ENCODE assay signal across 8 cellular contexts in genomic region chr2:42663106-42663755, GRCh38.
DNase-seq lines count a peak whose midpoint lies in the region; ATAC-seq and TF ChIP-seq lines count a peak whose summit lies in the region.

No MANE protein-coding gene starts in this region.

- no peak overlapping the region for H3K4me2 ChIP-seq in Karpas-422 (ENCODE audit: low read depth, low read length, poor library complexity, severe bottlenecking)

- peaks cover 4% of the 10 kb centered on the region for H3K36me3 Mint-ChIP-seq in activated T-helper 2 cell treated with anti-CD3 and anti-CD28 coated beads, Interferon-gamma antibody, Interleukin-2, Interleukin-4, amounts not matched to agents 10 μg/mL and 5 μg/mL and 100 μg/mL, durations not matched to agents 14 hours and 24 hours and 36 hours (ENCODE audit: low read depth)
- H3K36me3 Mint-ChIP-seq in osteocyte (ENCODE audit: unreplicated experiment) = peaks cover 12% of the 10 kb centered on the region

- H2AFZ ChIP-seq in Karpas-422 (ENCODE audit: low read length) = no peak overlapping the region

- no peaks in the 10 kb centered on the region for H3K27me3 Mint-ChIP-seq in activated T-helper 2 cell treated with anti-CD3 and anti-CD28 coated beads, Interferon-gamma antibody, Interleukin-2, Interleukin-4, amounts not matched to agents 10 μg/mL and 5 μg/mL and 100 μg/mL, durations not matched to agents 14 hours and 24 hours and 36 hours (ENCODE audit: low read depth)
- no peaks in the 10 kb centered on the region for H3K27me3 Mint-ChIP-seq in osteocyte (ENCODE audit: unreplicated experiment)

- peak; percentile 76 for DNase-seq in ELR (ENCODE audit: low read depth)
- peak; percentile 91 for DNase-seq in Karpas-422
- peak; percentile 67 for DNase-seq in RPMI7951 (ENCODE audit: low read depth)
- peak; percentile 39 for DNase-seq in activated T-helper 2 cell treated with anti-CD3 and anti-CD28 coated beads, Interferon-gamma antibody, Interleukin-2, Interleukin-4, amounts not matched to agents 10 μg/mL and 5 μg/mL and 100 μg/mL, durations not matched to agents 14 hours and 24 hours and 36 hours (ENCODE audit: low spot score)
- DNase-seq in foreskin keratinocyte = peak; percentile 9 to 47
- peak; percentile 87 for DNase-seq in osteocyte (ENCODE audit: extremely low spot score, unreplicated experiment)
- peak; percentile 77 for DNase-seq in upper lobe of right lung

- H4K20me1 ChIP-seq in Karpas-422 (ENCODE audit: insufficient read depth, low read depth, low read length) = 0 out of 2 replicates have a peak, but pooled peaks cover 2% of the 10 kb centered on the region

- no peak overlapping the region for H3K27ac Mint-ChIP-seq in activated T-helper 2 cell treated with anti-CD3 and anti-CD28 coated beads, Interferon-gamma antibody, Interleukin-2, Interleukin-4, amounts not matched to agents 10 μg/mL and 5 μg/mL and 100 μg/mL, durations not matched to agents 14 hours and 24 hours and 36 hours
- no peak overlapping the region for H3K27ac Mint-ChIP-seq in osteocyte (ENCODE audit: unreplicated experiment)

- H3K9ac ChIP-seq in Karpas-422 (ENCODE audit: low read length) = no peak overlapping the region

- no peak overlapping the region for H3K4me3 Mint-ChIP-seq in activated T-helper 2 cell treated with anti-CD3 and anti-CD28 coated beads, Interferon-gamma antibody, Interleukin-2, Interleukin-4, amounts not matched to agents 10 μg/mL and 5 μg/mL and 100 μg/mL, durations not matched to agents 14 hours and 24 hours and 36 hours (ENCODE audit: low read depth)
- H3K4me3 Mint-ChIP-seq in osteocyte (ENCODE audit: unreplicated experiment) = no peak overlapping the region

- H3K9me3 Mint-ChIP-seq in activated T-helper 2 cell treated with anti-CD3 and anti-CD28 coated beads, Interferon-gamma antibody, Interleukin-2, Interleukin-4, amounts not matched to agents 10 μg/mL and 5 μg/mL and 100 μg/mL, durations not matched to agents 14 hours and 24 hours and 36 hours = no peaks in the 10 kb centered on the region
- H3K9me3 Mint-ChIP-seq in osteocyte (ENCODE audit: unreplicated experiment) = no peaks in the 10 kb centered on the region

- H3K9me3 ChIP-seq in Karpas-422 (ENCODE audit: low read length) = no peaks in the 10 kb centered on the region
- no peaks in the 10 kb centered on the region for H3K9me3 ChIP-seq in upper lobe of right lung

- H3K4me1 ChIP-seq in Karpas-422 (ENCODE audit: low read length) (peaks cover 32% of the 10 kb centered on the region), foreskin keratinocyte (no peaks in the 10 kb centered on the region), upper lobe of right lung (peaks cover 5% of the 10 kb centered on the region)

- intact Hi-C loops in activated T-helper 2 cell treated with anti-CD3 and anti-CD28 coated beads, Interferon-gamma antibody, Interleukin-2, Interleukin-4, amounts not matched to agents 10 μg/mL and 5 μg/mL and 100 μg/mL, durations not matched to agents 14 hours and 24 hours and 36 hours (cut with micrococcal nuclease) = loop anchor here (1.0 to 10.0 kb wide), 3 partner anchors 88 to 168 kb away; no protein-coding TSS in a partner anchor
- intact Hi-C loops in upper lobe of right lung (cut with DNase I) = no loop called here

- H3K4me1 Mint-ChIP-seq in activated T-helper 2 cell treated with anti-CD3 and anti-CD28 coated beads, Interferon-gamma antibody, Interleukin-2, Interleukin-4, amounts not matched to agents 10 μg/mL and 5 μg/mL and 100 μg/mL, durations not matched to agents 14 hours and 24 hours and 36 hours (ENCODE audit: low read depth) = peaks cover 14% of the 10 kb centered on the region
- H3K4me1 Mint-ChIP-seq in osteocyte (ENCODE audit: unreplicated experiment) = peaks cover 2% of the 10 kb centered on the region

- peak overlapping the region; percentile 36 for H3K27ac ChIP-seq in Karpas-422 (ENCODE audit: low read length)
- no peak overlapping the region for H3K27ac ChIP-seq in foreskin keratinocyte
- no peak overlapping the region for H3K27ac ChIP-seq in upper lobe of right lung

- H3K4me3 ChIP-seq in Karpas-422 (ENCODE audit: low read length) (no peak overlapping the region), upper lobe of right lung (no peak overlapping the region)

- no peaks in the 10 kb centered on the region for H3K27me3 ChIP-seq in Karpas-422 (ENCODE audit: low read length)
- H3K27me3 ChIP-seq in foreskin keratinocyte = no peaks in the 10 kb centered on the region
- H3K27me3 ChIP-seq in upper lobe of right lung = no peaks in the 10 kb centered on the region

- no peaks in the 10 kb centered on the region for H3K9me2 ChIP-seq in Karpas-422 (replicated peaks; ENCODE audit: insufficient read depth, low read length)

- peak; percentile 93 for TF ChIP-seq CTCF in foreskin keratinocyte (conservative IDR thresholded peaks at IDR 0.05)
- TF ChIP-seq CTCF in osteocyte (IDR thresholded peaks at IDR 0.05) = peak; percentile 95
- peak; percentile 95 for TF ChIP-seq CTCF in upper lobe of right lung (IDR thresholded peaks at IDR 0.05)

- ATAC-seq in GM21825 (IDR thresholded peaks at IDR 0.05; ENCODE audit: unreplicated experiment) (peak; percentile 74), foreskin keratinocyte (peak; percentile 93), upper lobe of right lung (peak; percentile 99)

- peaks cover 86% of the 10 kb centered on the region for H3K79me2 ChIP-seq in Karpas-422 (ENCODE audit: low read length)

- H3K36me3 ChIP-seq in Karpas-422 (ENCODE audit: insufficient read depth, low read length) = peaks cover 37% of the 10 kb centered on the region
- peaks cover 12% of the 10 kb centered on the region for H3K36me3 ChIP-seq in upper lobe of right lung

Comparison
In these comparisons a context has a peak if more than half of its experiments do, and no peak if none do; other contexts are left out.
1. DNase-seq: peak in every context shown above with its lines; median percentile 91 in Karpas-422; 87 in osteocyte; 77 in upper lobe of right lung; 76 in ELR; 67 in RPMI7951; 39 in activated T-helper 2 cell treated with anti-CD3 and anti-CD28 coated beads, Interferon-gamma antibody, Interleukin-2, Interleukin-4, amounts not matched to agents 10 μg/mL and 5 μg/mL and 100 μg/mL, durations not matched to agents 14 hours and 24 hours and 36 hours; 28 in foreskin keratinocyte.